In the genomic region with DNA sequence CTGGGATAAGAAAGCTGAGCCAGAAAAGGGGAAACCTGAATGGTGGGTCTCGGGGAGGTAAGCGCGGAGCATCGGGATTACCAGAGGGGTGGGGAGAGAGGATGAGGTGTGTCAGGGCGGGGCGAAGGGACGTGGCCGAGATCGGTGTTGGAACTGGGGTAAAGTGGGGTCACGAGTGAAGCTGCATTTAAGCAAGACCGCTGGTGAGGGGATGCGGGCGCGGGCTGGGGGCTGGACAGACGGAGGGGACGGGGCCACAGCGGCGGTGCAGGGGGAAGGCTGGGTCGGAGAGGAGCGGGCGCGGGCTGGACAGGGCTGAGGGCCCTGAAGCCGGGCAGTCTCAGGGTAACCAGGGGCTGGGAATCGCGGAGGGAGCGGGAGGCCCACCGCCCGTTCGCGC, we compare ENCODE assay signal across 8 cellular contexts. TPM values are rescaled to one million over a fixed set of nuclear protein-coding genes. Genes with fewer than 3 reads are reported as not detected.
DNase-seq lines count a peak whose midpoint lies in the region; ATAC-seq, FAIRE-seq and TF ChIP-seq lines count a peak whose summit lies in the region.
"Not testable (repeated sequence)": the region's sequence is repeated elsewhere in the genome, so short reads cannot be mapped to it uniquely, and the experiment has no call there.

No MANE protein-coding gene starts in this region.

- not testable (repeated sequence) for H2AK5ac ChIP-seq in H1 (ENCODE audit: low read depth, low read length)

- CTCF ChIA-PET in H1 (lab: Charles Lee; ENCODE audit: partially characterized antibody) = not testable (repeated sequence)

- not testable (repeated sequence) for H3K56ac ChIP-seq in H1 (replicated peaks; ENCODE audit: insufficient read length, low read depth, low read length)

- H3K4me1 ChIP-seq in H1 (replicated peaks in 1 of 4; ENCODE audit: control insufficient read depth in 3 of 4, insufficient read depth in 4 of 4, low read length in 3 of 4); kidney (ENCODE audit: control insufficient read depth in 1 of 2, insufficient read depth in 1 of 2, low read depth in 1 of 2, low read length in 2 of 2): not testable (repeated sequence)

- not testable (repeated sequence) for H3K9ac ChIP-seq in H1 (replicated peaks in 1 of 4; ENCODE audit: extremely low read depth in 1 of 4, low read depth in 3 of 4, low read length in 3 of 4)
- H3K9ac ChIP-seq in kidney (ENCODE audit: low read length in 2 of 2) = peak overlapping the region in 1 of 2 donors; percentile 41

- peak overlapping the region; percentile 67 to 69 for H3K4me2 ChIP-seq in H1 (ENCODE audit: insufficient read depth in 1 of 2, low read depth in 2 of 2, low read length in 2 of 2)

- peak overlapping the region; percentile 59 for H3K4me3 ChIP-seq in MG63
- peak overlapping the region; percentile 45 to 67 (median 51) for H3K4me3 ChIP-seq in H1 (ENCODE audit: extremely low read depth in 1 of 4, insufficient read depth in 2 of 4, low read depth in 3 of 4, low read length in 4 of 4)
- H3K4me3 ChIP-seq in kidney (ENCODE audit: low read length in 2 of 2) = peak overlapping the region; percentile 44 to 61

- H3K27me3 Mint-ChIP-seq in activated T-cell treated with anti-CD3 and anti-CD28 coated beads, Interleukin-2, amount 50 U/mL, for 24 hours; progenitor cell of endocrine pancreas: not testable (repeated sequence)

- not testable (repeated sequence) for H3K9me3 Mint-ChIP-seq in activated T-cell treated with anti-CD3 and anti-CD28 coated beads, Interleukin-2, amount 50 U/mL, for 24 hours; progenitor cell of endocrine pancreas (ENCODE audit: low read depth)

- not testable (repeated sequence) for H2BK12ac ChIP-seq in H1 (ENCODE audit: low read depth, low read length)

- not testable (repeated sequence) for H3K18ac ChIP-seq in H1 (ENCODE audit: extremely low read depth, low read length)

- not testable (repeated sequence) for H4K5ac ChIP-seq in H1 (ENCODE audit: insufficient read length, low read depth, low read length)

- POLR2A ChIA-PET in H1 (lab: Charles Lee; ENCODE audit: partially characterized antibody) = not testable (repeated sequence)

- H2BK120ac ChIP-seq in H1 (replicated peaks; ENCODE audit: low read depth, low read length) = not testable (repeated sequence)

- H4K91ac ChIP-seq in H1 (replicated peaks; ENCODE audit: insufficient read length, low read length) = not testable (repeated sequence)

- not testable (repeated sequence) for H2AFZ ChIP-seq in H1 (ENCODE audit: low read length)

- TF ChIP-seq POLR2A in H1 (IDR thresholded peaks at IDR 0.05; ENCODE audit: control extremely low read depth in 1 of 2, low read depth in 2 of 2, low read length in 2 of 2) = not testable (repeated sequence)

- H3K4ac ChIP-seq in H1 (replicated peaks; ENCODE audit: insufficient read length, low read depth, low read length) = not testable (repeated sequence)

- not testable (repeated sequence) for H2BK15ac ChIP-seq in H1 (ENCODE audit: low read length)

- in situ Hi-C loops in ACHN (cut with HindIII; ENCODE audit: low pct_ligation_motif_present, low pct_unique_long_range_greater_than_20kb, low sequenced_read_pairs) = not testable (repeated sequence)

- peak overlapping the region; percentile 64 for H3K27ac Mint-ChIP-seq in activated T-cell treated with anti-CD3 and anti-CD28 coated beads, Interleukin-2, amount 50 U/mL, for 24 hours
- H3K27ac Mint-ChIP-seq in progenitor cell of endocrine pancreas = peak overlapping the region; percentile 69

- not testable (repeated sequence) for H3K23ac ChIP-seq in H1 (ENCODE audit: insufficient read length)

- not testable (repeated sequence) for H3K36me3 Mint-ChIP-seq in activated T-cell treated with anti-CD3 and anti-CD28 coated beads, Interleukin-2, amount 50 U/mL, for 24 hours (ENCODE audit: low read depth); progenitor cell of endocrine pancreas (ENCODE audit: insufficient read depth)

- H4K20me1 ChIP-seq in H1 (replicated peaks in 1 of 2; ENCODE audit: control insufficient read depth in 1 of 2, insufficient read depth in 2 of 2, low read length in 2 of 2) = not testable (repeated sequence)

- not testable (repeated sequence) for TF ChIP-seq CTCF in H1 (IDR thresholded peaks at IDR 0.05; ENCODE audit: control extremely low read depth in 1 of 3, insufficient read depth in 1 of 3, low read depth in 1 of 3, low read length in 3 of 3); kidney (IDR thresholded peaks at IDR 0.05; ENCODE audit: borderline replicate concordance, extremely low read depth, insufficient read depth); progenitor cell of endocrine pancreas (IDR thresholded peaks at IDR 0.05; ENCODE audit: unreplicated experiment)

- H3K27ac ChIP-seq in H1 (ENCODE audit: low read depth, low read length) = not testable (repeated sequence)
- H3K27ac ChIP-seq in kidney (ENCODE audit: low read depth in 2 of 2, low read length in 2 of 2) = peak overlapping the region; percentile 32 to 69

- H3K14ac ChIP-seq in H1 (ENCODE audit: insufficient read length) = not testable (repeated sequence)

- not testable (repeated sequence) for H3K36me3 ChIP-seq in MG63; H1 (ENCODE audit: control insufficient read depth in 2 of 4, insufficient read depth in 4 of 4, low read length in 3 of 4); kidney (ENCODE audit: control insufficient read depth in 1 of 2, insufficient read depth in 2 of 2, low read length in 2 of 2)

- 0% methylated on average over 12 of the region's 30 CpGs; no CpG with 5 or more reads in 1 of the 2 experiments for WGBS in H1 (ENCODE audit: extremely low coverage in 1 of 2, insufficient coverage in 1 of 2, insufficient read length in 1 of 2, insufficient replicate concordance in 2 of 2, low coverage in 1 of 2, low lambda C conversion rate in 2 of 2, missing lambda C conversion rate in 1 of 2), 2 experiments

- H3K9me3 ChIP-seq in MG63; H1 (ENCODE audit: insufficient read depth in 2 of 2, low read depth in 1 of 2, low read length in 1 of 2); kidney (ENCODE audit: control insufficient read depth in 1 of 2, low read length in 2 of 2): not testable (repeated sequence)

- H4K8ac ChIP-seq in H1 (ENCODE audit: extremely low read depth, insufficient read depth, low read length) = not testable (repeated sequence)

- peak overlapping the region; percentile 86 for H3K4me3 Mint-ChIP-seq in activated T-cell treated with anti-CD3 and anti-CD28 coated beads, Interleukin-2, amount 50 U/mL, for 24 hours
- H3K4me3 Mint-ChIP-seq in progenitor cell of endocrine pancreas (ENCODE audit: low read depth) = peak overlapping the region; percentile 84

- not testable (repeated sequence) for H3K79me2 ChIP-seq in H1 (ENCODE audit: control insufficient read depth in 1 of 2, insufficient read depth in 2 of 2, low read length in 2 of 2)

- not testable (repeated sequence) for H2BK5ac ChIP-seq in H1 (ENCODE audit: low read depth, low read length)

- H3K79me1 ChIP-seq in H1 (ENCODE audit: low read depth, low read length) = not testable (repeated sequence)

- H2BK20ac ChIP-seq in H1 (ENCODE audit: low read length) = not testable (repeated sequence)

- TF ChIP-seq RAD21 in H1 (IDR thresholded peaks at IDR 0.05 in 1 of 2, conservative IDR thresholded peaks at IDR 0.05 in 1 of 2; ENCODE audit: low read depth in 2 of 2, low read length in 2 of 2) = not testable (repeated sequence)

- DNase-seq in ACHN = peak; percentile 33
- DNase-seq in MG63 = peak; percentile 9
- DNase-seq in activated T-cell treated with anti-CD3 and anti-CD28 coated beads, Interleukin-2, amount 50 U/mL, for 24 hours; H1 (ENCODE audit: low read depth in 1 of 2, low spot score in 2 of 2); kidney; progenitor cell of endocrine pancreas (ENCODE audit: low spot score, unreplicated experiment): not testable (repeated sequence)

- ATAC-seq in GM18858 (IDR thresholded peaks at IDR 0.05; ENCODE audit: unreplicated experiment) (peak; percentile 13), HG02678 (IDR thresholded peaks at IDR 0.05; ENCODE audit: unreplicated experiment) (peak; percentile 21)

- FAIRE-seq in H1 (lab: Jason Lieb, UNC); kidney (lab: Jason Lieb, UNC): not testable (repeated sequence)

- TF ChIP-seq EP300 in H1 (IDR thresholded peaks at IDR 0.05; ENCODE audit: borderline replicate concordance in 1 of 2, low read depth in 2 of 2, low read length in 2 of 2) = not testable (repeated sequence)

- intact Hi-C loops in kidney (cut with DNase I) = not testable (repeated sequence)

- H3K23me2 ChIP-seq in H1 (ENCODE audit: low read depth, low read length) = not testable (repeated sequence)

- H3K27me3 ChIP-seq in MG63; H1 (replicated peaks in 1 of 4; ENCODE audit: control insufficient read depth in 3 of 4, extremely low read depth in 1 of 4, insufficient read depth in 3 of 4, low read length in 3 of 4): not testable (repeated sequence)

- H3K4me1 Mint-ChIP-seq in activated T-cell treated with anti-CD3 and anti-CD28 coated beads, Interleukin-2, amount 50 U/mL, for 24 hours (ENCODE audit: low read depth) = peaks cover 24% of the 10 kb centered on the region
- H3K4me1 Mint-ChIP-seq in progenitor cell of endocrine pancreas (ENCODE audit: low read depth) = not testable (repeated sequence)

RNA-seq across cellular contexts. Expression of a gene that starts 0.3 kb away (rescaled TPM):
- total RNA-seq in MG63 (2014; rRNA removed; shearing (Covaris generic); ENCODE audit: low replicate concordance) = 3.1 and 14.7 TPM in 2 replicates
- total RNA-seq in H1 (2021; fragmentation: NEBNext Ultra II Directional; extraction: Animal tissue kit (Norgen Biotek cat#: 25700)) = 17.9 and 21.9 TPM in 2 replicates
- polyA plus RNA-seq in H1 (2011; rRNA removed) = 7.6 and 15.3 TPM in 2 replicates
- polyA plus RNA-seq in H1 (2011; cell fraction: cytosol; rRNA removed) = 5.9 TPM
- 21.2 TPM for polyA plus RNA-seq in H1 (2011; cell fraction: nucleus; rRNA removed)
- 7.5 to 10.2 TPM (median 9.3 TPM) in 4 replicates for polyA plus RNA-seq in H1 (2012, experiment 1 of 2)
- polyA plus RNA-seq in H1 (2012, experiment 2 of 2) = 17.6 TPM
- 4.7 TPM for polyA plus RNA-seq in H1 (2013, experiment 1 of 2)
- polyA plus RNA-seq in H1 (2013, experiment 2 of 2) = 6.0 TPM
- polyA minus RNA-seq in H1 (2011; rRNA and poly(A)+ RNA removed) = 37.6 and 39.6 TPM in 2 replicates
- polyA minus RNA-seq in H1 (2011; cell fraction: cytosol; rRNA and poly(A)+ RNA removed) = 16.7 TPM
- polyA minus RNA-seq in H1 (2011; cell fraction: nucleus; rRNA and poly(A)+ RNA removed) = 25.6 TPM
- total RNA-seq in kidney = 46.6 TPM
- polyA plus RNA-seq in kidney (ENCODE audit: insufficient read depth, low read depth, low replicate concordance) = 13.3 TPM
- total RNA-seq in progenitor cell of endocrine pancreas = 30.1 and 34.5 TPM in 2 replicates

RNA-seq across cellular contexts. Expression of a gene that starts 57.5 kb away (rescaled TPM):
- total RNA-seq in MG63 (2014; rRNA removed; shearing (Covaris generic); ENCODE audit: low replicate concordance) = 0.07 and 1.5 TPM in 2 replicates
- 13.1 TPM in 2 replicates for total RNA-seq in H1 (2021; fragmentation: NEBNext Ultra II Directional; extraction: Animal tissue kit (Norgen Biotek cat#: 25700))
- polyA plus RNA-seq in H1 (2011; rRNA removed) (11.6 and 15.9 TPM in 2 replicates), kidney (ENCODE audit: insufficient read depth, low read depth, low replicate concordance) (13.3 TPM)
- 13.4 TPM for polyA plus RNA-seq in H1 (2011; cell fraction: cytosol; rRNA removed)
- polyA plus RNA-seq in H1 (2011; cell fraction: nucleus; rRNA removed) = 66.8 TPM
- 6.8 to 13.4 TPM (median 10.4 TPM) in 4 replicates for polyA plus RNA-seq in H1 (2012, experiment 1 of 2)
- polyA plus RNA-seq in H1 (2012, experiment 2 of 2) = 6.8 TPM
- 9.3 TPM for polyA plus RNA-seq in H1 (2013, experiment 1 of 2)
- polyA plus RNA-seq in H1 (2013, experiment 2 of 2) = 8.6 TPM
- 8.0 and 8.5 TPM in 2 replicates for polyA minus RNA-seq in H1 (2011; rRNA and poly(A)+ RNA removed)
- polyA minus RNA-seq in H1 (2011; cell fraction: cytosol; rRNA and poly(A)+ RNA removed) = 7.2 TPM
- 27.8 TPM for polyA minus RNA-seq in H1 (2011; cell fraction: nucleus; rRNA and poly(A)+ RNA removed)
- total RNA-seq in kidney (57.2 TPM), progenitor cell of endocrine pancreas (7.6 and 12.7 TPM in 2 replicates)
